ENCODE assay signal across 1 cellular context in genomic region chr1:247111636-247112478, GRCh38.
TF ChIP-seq lines count a peak whose summit lies in the region.

No MANE protein-coding gene starts in this region.

TF ChIP-seq in K562, 482 proteins besides CTCF, POLR2A, EP300 and RAD21 (continues in another document):
- no peak for TF ChIP-seq MBD1 (CRISPR knock-in tag; IDR thresholded peaks at IDR 0.05)
- no peak for TF ChIP-seq ZNF23 (CRISPR knock-in tag; IDR thresholded peaks at IDR 0.05)
- TF ChIP-seq BDP1 (IDR thresholded peaks at IDR 0.05; ENCODE audit: insufficient read depth, insufficient read length): no peak
- no peak for TF ChIP-seq ZNF79 (CRISPR knock-in tag; IDR thresholded peaks at IDR 0.05; ENCODE audit: low read depth)
- no peak for TF ChIP-seq NEUROD1 (IDR thresholded peaks at IDR 0.05; ENCODE audit: borderline replicate concordance, low read depth, low read length, partially characterized antibody)
- TF ChIP-seq ZC3H11A (IDR thresholded peaks at IDR 0.05; ENCODE audit: low read depth, low read length): no peak
- TF ChIP-seq GABPA (tag; conservative IDR thresholded peaks at IDR 0.05; ENCODE audit: low read depth): peak; percentile 91
- TF ChIP-seq GTF2F1 (IDR thresholded peaks at IDR 0.05; ENCODE audit: low read depth, low read length): no peak
- TF ChIP-seq ZNF277 (CRISPR knock-in tag; IDR thresholded peaks at IDR 0.05; ENCODE audit: borderline replicate concordance): no peak
- no peak for TF ChIP-seq GTF2B (IDR thresholded peaks at IDR 0.05; ENCODE audit: extremely low read depth, insufficient read length)
- no peak for TF ChIP-seq THRB (CRISPR knock-in tag; conservative IDR thresholded peaks at IDR 0.05)
- peak; percentile 68 to 72 for TF ChIP-seq NRF1 (conservative IDR thresholded peaks at IDR 0.05 in 1 of 2, IDR thresholded peaks at IDR 0.05 in 1 of 2)
- TF ChIP-seq PHF20 (IDR thresholded peaks at IDR 0.05; ENCODE audit: partially characterized antibody): peak; percentile 63
- TF ChIP-seq PRDM10 (IDR thresholded peaks at IDR 0.05; ENCODE audit: partially characterized antibody): no peak
- no peak for TF ChIP-seq ZNF224 (CRISPR knock-in tag; IDR thresholded peaks at IDR 0.05)
- no peak for TF ChIP-seq FOXK1 (CRISPR knock-in tag; IDR thresholded peaks at IDR 0.05; ENCODE audit: borderline replicate concordance)
- TF ChIP-seq E2F6 (IDR thresholded peaks at IDR 0.05; ENCODE audit: borderline replicate concordance in 1 of 2, extremely low read depth in 1 of 2, insufficient read depth in 1 of 2, insufficient read length in 1 of 2, low read depth in 1 of 2, low read length in 1 of 2, poor library complexity in 1 of 2, severe bottlenecking in 1 of 2): peak; percentile 84 to 86
- no peak for TF ChIP-seq CEBPG (CRISPR knock-in tag; IDR thresholded peaks at IDR 0.05)
- no peak for TF ChIP-seq CEBPG (tag; conservative IDR thresholded peaks at IDR 0.05 in 1 of 2, IDR thresholded peaks at IDR 0.05 in 1 of 2)
- no peak for TF ChIP-seq ZNF655 (CRISPR knock-in tag; IDR thresholded peaks at IDR 0.05)
- TF ChIP-seq SMARCA5 (IDR thresholded peaks at IDR 0.05): 0 out of 2 replicates have a peak, but pooled peaks have one; percentile 25
- no peak for TF ChIP-seq ZNF316 (IDR thresholded peaks at IDR 0.05)
- no peak for TF ChIP-seq PHF21A (IDR thresholded peaks at IDR 0.05; ENCODE audit: borderline replicate concordance, low read depth)
- no peak for TF ChIP-seq PRMT5 (CRISPR knock-in tag; IDR thresholded peaks at IDR 0.05)
- no peak for TF ChIP-seq ZHX1 (conservative IDR thresholded peaks at IDR 0.05; ENCODE audit: low read length)
- TF ChIP-seq JUND (IDR thresholded peaks at IDR 0.05; ENCODE audit: borderline replicate concordance, low read depth, low read length): no peak
- no peak; the same call in 2 of the 3 replicates for TF ChIP-seq JUND (tag; IDR thresholded peaks at IDR 0.05; ENCODE audit: borderline replicate concordance, low read depth, low read length)
- TF ChIP-seq HNRNPH1 (optimal IDR thresholded peaks at IDR 0.05; ENCODE audit: low read depth, low read length): no peak
- no peak for TF ChIP-seq STAT6 (CRISPR knock-in tag; IDR thresholded peaks at IDR 0.05)
- TF ChIP-seq HOXB6 (CRISPR knock-in tag; IDR thresholded peaks at IDR 0.05; ENCODE audit: borderline replicate concordance): no peak
- no peak for TF ChIP-seq REST (CRISPR knock-in tag; IDR thresholded peaks at IDR 0.05; ENCODE audit: low read depth)
- no peak for TF ChIP-seq SLC30A9 (CRISPR knock-in tag; IDR thresholded peaks at IDR 0.05)
- TF ChIP-seq MITF (IDR thresholded peaks at IDR 0.05): no peak
